Comparison of ENCODE assay signal across 8 cellular contexts in the genomic region with DNA sequence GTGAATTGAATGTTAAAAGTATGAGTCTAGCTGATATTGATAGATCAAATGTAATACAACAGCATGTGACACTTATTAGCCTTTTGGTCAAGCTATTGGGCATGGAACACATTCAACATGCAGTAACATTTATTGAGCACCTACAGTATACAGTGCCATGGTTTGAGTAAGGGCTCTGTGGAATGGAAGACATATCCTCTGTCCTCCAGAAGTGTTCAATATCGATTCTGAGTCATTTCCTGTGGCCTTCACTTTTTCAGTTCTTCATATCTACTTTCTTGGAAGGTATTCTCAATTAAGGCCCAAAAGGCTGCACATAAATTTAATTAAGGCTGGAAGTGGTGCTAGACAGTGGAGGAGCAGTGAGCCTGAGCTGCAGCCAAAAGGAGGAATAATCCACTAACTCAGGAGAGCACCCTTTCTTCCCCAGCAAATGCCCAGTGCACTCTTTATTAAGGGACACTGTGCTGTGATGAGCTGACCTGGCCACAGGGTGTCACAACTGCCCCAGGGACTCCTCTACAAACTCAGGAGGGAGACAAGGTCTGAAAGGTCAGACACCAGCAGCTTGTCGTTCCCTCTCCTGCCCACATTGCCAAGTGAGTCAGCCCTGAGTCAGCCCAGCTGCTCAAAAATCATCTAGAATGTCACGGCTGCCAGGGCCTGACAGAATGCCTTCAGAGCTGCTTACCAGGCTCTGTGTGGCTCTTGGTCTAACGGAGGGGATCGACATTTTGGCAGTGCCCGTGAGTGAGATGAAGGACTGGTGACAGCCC.
DNase-seq lines count a peak whose midpoint lies in the region; ATAC-seq and TF ChIP-seq lines count a peak whose summit lies in the region.

No MANE protein-coding gene starts in this region.

- H3F3A ChIP-seq in PC-9 (ENCODE audit: insufficient read depth, low read depth) = no peaks in the 10 kb centered on the region; the same call in 1 of the 2 replicates

- no TSS peak for BruUV-seq in PC-9 (replicated peaks; lab: Mats Ljungman, UMichigan)

- H3K9me3 ChIP-seq in PC-9 (ENCODE audit: insufficient read depth, low read depth) = no peaks in the 10 kb centered on the region
- H3K9me3 ChIP-seq in upper lobe of left lung = no peaks in the 10 kb centered on the region

- CTCF ChIA-PET in AG04449 (lab: Yijun Ruan, JAX) = interaction anchor here (0.8 to 1.5 kb wide), 5 partner anchors 1619 to 1828 kb away, joined by 3 to 5 read pairs (median 3); no protein-coding TSS in a partner anchor
- CTCF ChIA-PET in HEK293T (lab: Yijun Ruan, JAX) = interaction anchor here (0.6 to 1.6 kb wide), 10 partner anchors 16 to 922 kb away, joined by 3 to 22 read pairs (median 3); no protein-coding TSS in a partner anchor
- CTCF ChIA-PET in PC-9 (lab: Charles Lee) = no interaction called here

- DNase-seq in AG04449 (ENCODE audit: low read depth, low spot score) (peak; percentile 37), HEK293T (ENCODE audit: extremely low spot score) (peak; percentile 28), PC-9 (peak; percentile 75 to 82), foreskin keratinocyte (peak; percentile 76 to 89), pons (ENCODE audit: low spot score) (peak; percentile 45), upper lobe of left lung (peak in 1 of 2 donors; percentile 34), NCI-H2081 treated with DMSO at 0.1 percent for 48 hours (lab: John Stamatoyannopoulos, UW) (no peak)
- peak; percentile 84 to 87 for DNase-seq in activated T-cell treated with anti-CD3 and anti-CD28 coated beads, Interleukin-2, amount 50 U/mL, for 72 hours

- no peak overlapping the region for H3K4me3 ChIP-seq in AG04449 (ENCODE audit: low read depth, low read length)
- H3K4me3 ChIP-seq in PC-9 = no peak overlapping the region
- H3K4me3 ChIP-seq in upper lobe of left lung = no peak overlapping the region

- TF ChIP-seq POLR2A in upper lobe of left lung (IDR thresholded peaks at IDR 0.05) = no peak

- H3K27ac Mint-ChIP-seq in activated T-cell treated with anti-CD3 and anti-CD28 coated beads, Interleukin-2, amount 50 U/mL, for 72 hours = peak overlapping the region; percentile 69

- H3K4me2 ChIP-seq in PC-9 = no peak overlapping the region

- no peaks in the 10 kb centered on the region for H3K36me3 Mint-ChIP-seq in activated T-cell treated with anti-CD3 and anti-CD28 coated beads, Interleukin-2, amount 50 U/mL, for 72 hours (ENCODE audit: insufficient read depth in 2 of 2)

- peaks cover 4% of the 10 kb centered on the region for H3K27me3 Mint-ChIP-seq in activated T-cell treated with anti-CD3 and anti-CD28 coated beads, Interleukin-2, amount 50 U/mL, for 72 hours (ENCODE audit: low read depth)

- H3K27ac ChIP-seq in PC-9 (no peak overlapping the region), foreskin keratinocyte (no peak overlapping the region), upper lobe of left lung (no peak overlapping the region)

- peak; percentile 100 for ATAC-seq in activated T-cell treated with anti-CD3 and anti-CD28 coated beads, Interleukin-2, amount 50 U/mL, for 72 hours (replicated peaks in 1 of 2)
- ATAC-seq in foreskin keratinocyte (peak; percentile 99), upper lobe of left lung (ENCODE audit: low FRiP score in 2 of 2) (peak; percentile 75)

- intact Hi-C loops in PC-9 (cut with micrococcal nuclease; ENCODE audit: unreplicated experiment) = loop anchor here (1.0 kb wide), 2 partner anchors 119 to 1826 kb away; no protein-coding TSS in a partner anchor

- H3K36me3 ChIP-seq in PC-9 (ENCODE audit: low read depth) (no peaks in the 10 kb centered on the region), upper lobe of left lung (no peaks in the 10 kb centered on the region)

- H3K79me2 ChIP-seq in PC-9 (ENCODE audit: low read depth) = no peaks in the 10 kb centered on the region

- POLR2A ChIA-PET in AG04449 (lab: Yijun Ruan, JAX) = no interaction called here
- POLR2A ChIA-PET in HEK293T (lab: Yijun Ruan, JAX) = interaction anchor here (1.0 kb wide), 1 partner anchor 69 kb away, joined by 4 read pairs; no protein-coding TSS in a partner anchor
- POLR2A ChIA-PET in PC-9 (lab: Charles Lee; ENCODE audit: unreplicated experiment) = no interaction called here

- WGBS in upper lobe of left lung, 2 donors = 42 to 62% methylated on average over 3 to 6 of the region's 6 CpGs

- TF ChIP-seq CTCF in AG04449 (IDR thresholded peaks at IDR 0.05; ENCODE audit: insufficient read depth, low read length, missing control alignments) (peak; percentile 34), PC-9 (conservative IDR thresholded peaks at IDR 0.05) (peak; percentile 65), foreskin keratinocyte (conservative IDR thresholded peaks at IDR 0.05) (peak; percentile 72), upper lobe of left lung (IDR thresholded peaks at IDR 0.05) (peak in 3 of 6 experiments; percentile 31 to 59 (median 48))

- H3K4me1 Mint-ChIP-seq in activated T-cell treated with anti-CD3 and anti-CD28 coated beads, Interleukin-2, amount 50 U/mL, for 72 hours (ENCODE audit: low read depth) = peaks cover 36% of the 10 kb centered on the region

- peak overlapping the region; percentile 68 to 70 for H3K4me3 Mint-ChIP-seq in activated T-cell treated with anti-CD3 and anti-CD28 coated beads, Interleukin-2, amount 50 U/mL, for 72 hours

- no peaks in the 10 kb centered on the region for H4K20me1 ChIP-seq in PC-9 (ENCODE audit: insufficient read depth)

- TF ChIP-seq EP300 in upper lobe of left lung (IDR thresholded peaks at IDR 0.05) = no peak

- H3K9me3 Mint-ChIP-seq in activated T-cell treated with anti-CD3 and anti-CD28 coated beads, Interleukin-2, amount 50 U/mL, for 72 hours = peaks cover 0 to 2% of the 10 kb centered on the region in 2 donors

- no peaks in the 10 kb centered on the region for H3K27me3 ChIP-seq in PC-9 (ENCODE audit: insufficient read depth, low read depth)
- H3K27me3 ChIP-seq in foreskin keratinocyte = no peaks in the 10 kb centered on the region
- no peaks in the 10 kb centered on the region for H3K27me3 ChIP-seq in upper lobe of left lung

- H3K4me1 ChIP-seq in PC-9 (replicated peaks; ENCODE audit: insufficient read depth) = no peaks in the 10 kb centered on the region
- H3K4me1 ChIP-seq in foreskin keratinocyte = peaks cover 10% of the 10 kb centered on the region
- no peaks in the 10 kb centered on the region for H3K4me1 ChIP-seq in upper lobe of left lung

- no peak overlapping the region for H2AFZ ChIP-seq in PC-9

- no peaks in the 10 kb centered on the region for H3K9me2 ChIP-seq in PC-9 (ENCODE audit: insufficient read depth)

TF ChIP-seq in HEK293T, 16 proteins besides CTCF, POLR2A, EP300 and RAD21:
- TF ChIP-seq SUZ12 (IDR thresholded peaks at IDR 0.05) (no peak), ZNF384 (IDR thresholded peaks at IDR 0.05) (no peak), HDGF (IDR thresholded peaks at IDR 0.05; ENCODE audit: borderline replicate concordance) (no peak), CTBP1 (IDR thresholded peaks at IDR 0.05; ENCODE audit: borderline replicate concordance) (no peak), FOXA1 (IDR thresholded peaks at IDR 0.05) (no peak), TARDBP (IDR thresholded peaks at IDR 0.05) (no peak), FOXM1 (IDR thresholded peaks at IDR 0.05; ENCODE audit: borderline replicate concordance) (no peak), FOXK2 (IDR thresholded peaks at IDR 0.05) (no peak), L3MBTL2 (conservative IDR thresholded peaks at IDR 0.05) (no peak), NFRKB (IDR thresholded peaks at IDR 0.05) (no peak), BHLHE40 (IDR thresholded peaks at IDR 0.05; ENCODE audit: borderline replicate concordance) (no peak), SP1 (IDR thresholded peaks at IDR 0.05) (no peak), LEF1 (IDR thresholded peaks at IDR 0.05; ENCODE audit: borderline replicate concordance) (no peak), ARNT (IDR thresholded peaks at IDR 0.05) (no peak)
- TF ChIP-seq, protein P1, sequence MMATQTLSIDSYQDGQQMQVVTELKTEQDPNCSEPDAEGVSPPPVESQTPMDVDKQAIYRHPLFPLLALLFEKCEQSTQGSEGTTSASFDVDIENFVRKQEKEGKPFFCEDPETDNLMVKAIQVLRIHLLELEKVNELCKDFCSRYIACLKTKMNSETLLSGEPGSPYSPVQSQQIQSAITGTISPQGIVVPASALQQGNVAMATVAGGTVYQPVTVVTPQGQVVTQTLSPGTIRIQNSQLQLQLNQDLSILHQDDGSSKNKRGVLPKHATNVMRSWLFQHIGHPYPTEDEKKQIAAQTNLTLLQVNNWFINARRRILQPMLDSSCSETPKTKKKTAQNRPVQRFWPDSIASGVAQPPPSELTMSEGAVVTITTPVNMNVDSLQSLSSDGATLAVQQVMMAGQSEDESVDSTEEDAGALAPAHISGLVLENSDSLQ (IDR thresholded peaks at IDR 0.05) = no peak
